Comparison of ENCODE assay signal across 10 cellular contexts in the genomic region with DNA sequence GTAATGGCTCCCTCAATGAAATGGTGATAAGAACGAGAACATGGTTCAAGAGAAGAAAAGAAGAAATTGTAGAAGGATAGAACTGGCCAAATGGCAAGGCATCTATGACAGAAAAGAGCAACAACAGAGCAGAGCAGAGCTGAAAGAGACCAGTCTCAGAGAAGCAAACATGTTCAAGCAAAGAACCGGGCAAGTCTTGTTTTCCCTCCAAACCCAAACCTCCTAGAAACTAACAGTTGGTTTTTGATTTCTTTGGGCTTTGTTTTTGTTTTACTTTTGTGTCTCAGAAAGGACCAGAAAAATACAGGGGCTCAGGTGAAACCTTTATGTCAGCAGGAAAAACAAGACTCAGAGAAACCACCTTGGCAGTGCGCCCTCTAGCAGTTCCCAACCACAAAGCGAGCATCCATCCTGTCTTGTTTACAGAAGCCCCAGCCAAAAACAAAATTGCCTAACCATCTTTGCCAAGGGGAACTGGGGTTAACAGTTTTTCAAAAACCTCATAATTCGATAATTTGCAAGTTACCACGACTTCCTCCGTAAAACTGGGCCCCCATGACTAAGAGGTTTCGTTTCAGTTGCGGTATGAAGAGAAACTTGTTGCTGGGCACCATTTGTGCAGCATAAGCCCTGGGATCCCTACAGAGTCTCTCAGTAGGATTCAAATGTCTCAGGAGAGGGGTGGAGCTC.
A peak's percentile ranks its signal among the peaks of the same experiment; 100 is the strongest.
DNase-seq lines count a peak whose midpoint lies in the region; ATAC-seq and TF ChIP-seq lines count a peak whose summit lies in the region.
"Had no signal": no experiment of that assay in that cellular context is flagged by ENCODE, and none has a peak within 500 bp of the region (broad histone marks: within the 10 kb centered on the region; RNA-seq: fewer than 3 reads in every experiment).

No MANE protein-coding gene starts in this region.

- no peak for TF ChIP-seq CTCF in chondrocyte (IDR thresholded peaks at IDR 0.05)

- no peaks in the 10 kb centered on the region for H3K9me3 Mint-ChIP-seq in activated CD4-positive, alpha-beta T cell treated with anti-CD3 and anti-CD28 coated beads, Interleukin-2, amount 10 ng/mL, durations not matched to agents 7 days and 5 days
- H3K9me3 Mint-ChIP-seq in stimulated activated naive CD8-positive, alpha-beta T cell treated with anti-CD3 and anti-CD28 coated beads, Interleukin-15, amount 100 ng/mL, for 72 hours: peaks cover 0 to 4% of the 10 kb centered on the region in 2 donors
- H3K9me3 Mint-ChIP-seq in chondrocyte (ENCODE audit: low read depth): no peaks in the 10 kb centered on the region

- H3K27ac Mint-ChIP-seq in activated CD4-positive, alpha-beta T cell treated with anti-CD3 and anti-CD28 coated beads, Interleukin-2, amount 10 ng/mL, durations not matched to agents 7 days and 5 days: no peak overlapping the region
- no peak overlapping the region for H3K27ac Mint-ChIP-seq in stimulated activated naive CD8-positive, alpha-beta T cell treated with anti-CD3 and anti-CD28 coated beads, Interleukin-15, amount 100 ng/mL, for 72 hours
- H3K27ac Mint-ChIP-seq in chondrocyte (ENCODE audit: unreplicated experiment): no peak overlapping the region
- H3K27ac Mint-ChIP-seq: memory B cell had no signal

- DNase-seq in activated CD4-positive, alpha-beta T cell treated with anti-CD3 and anti-CD28 coated beads, Interleukin-2, amount 10 ng/mL, durations not matched to agents 7 days and 5 days: peak; percentile 22
- DNase-seq in activated CD4-positive, alpha-beta T cell treated with anti-CD3 and anti-CD28 coated beads for 1 hour: no peak
- DNase-seq in MV-4-11 (lab: John Stamatoyannopoulos, UW) (peak; percentile 97), NCI-H2029 treated with DMSO at 0.1 percent for 48 hours (lab: John Stamatoyannopoulos, UW) (no peak), AG08396 (ENCODE audit: low spot score) (no peak), chondrocyte (ENCODE audit: low spot score) (no peak)
- DNase-seq in stimulated activated naive CD8-positive, alpha-beta T cell treated with anti-CD3 and anti-CD28 coated beads, Interleukin-15, amount 100 ng/mL, for 72 hours: peak in 1 of 2 donors; percentile 37
- DNase-seq: colonic mucosa had no signal

- ATAC-seq in HG02840 (IDR thresholded peaks at IDR 0.05; ENCODE audit: low FRiP score, unreplicated experiment): peak; percentile 93
- peak; percentile 80 for ATAC-seq in stimulated activated naive CD8-positive, alpha-beta T cell treated with anti-CD3 and anti-CD28 coated beads, Interleukin-15, amount 100 ng/mL, for 72 hours

- peak overlapping the region; percentile 9 for H3K4me3 Mint-ChIP-seq in activated CD4-positive, alpha-beta T cell treated with anti-CD3 and anti-CD28 coated beads, Interleukin-2, amount 10 ng/mL, durations not matched to agents 7 days and 5 days
- H3K4me3 Mint-ChIP-seq in stimulated activated naive CD8-positive, alpha-beta T cell treated with anti-CD3 and anti-CD28 coated beads, Interleukin-15, amount 100 ng/mL, for 72 hours: peak overlapping the region in 1 of 2 donors; percentile 20
- no peak overlapping the region for H3K4me3 Mint-ChIP-seq in chondrocyte (ENCODE audit: unreplicated experiment)
- H3K4me3 Mint-ChIP-seq: memory B cell had no signal

- H3K4me1 Mint-ChIP-seq in activated CD4-positive, alpha-beta T cell treated with anti-CD3 and anti-CD28 coated beads, Interleukin-2, amount 10 ng/mL, durations not matched to agents 7 days and 5 days: peaks cover 23% of the 10 kb centered on the region
- H3K4me1 Mint-ChIP-seq in stimulated activated naive CD8-positive, alpha-beta T cell treated with anti-CD3 and anti-CD28 coated beads, Interleukin-15, amount 100 ng/mL, for 72 hours: peaks cover 11% of the 10 kb centered on the region
- no peaks in the 10 kb centered on the region for H3K4me1 Mint-ChIP-seq in chondrocyte (ENCODE audit: low read depth)

- CTCF ChIA-PET in activated CD4-positive, alpha-beta T cell treated with anti-CD3 and anti-CD28 coated beads, Interleukin-2, amount 10 ng/mL, durations not matched to agents 7 days and 5 days (lab: Charles Lee): no interaction called here

- POLR2A ChIA-PET in activated CD4-positive, alpha-beta T cell treated with anti-CD3 and anti-CD28 coated beads, Interleukin-2, amount 10 ng/mL, durations not matched to agents 7 days and 5 days (lab: Charles Lee): no interaction called here

- H3K27me3 Mint-ChIP-seq in activated CD4-positive, alpha-beta T cell treated with anti-CD3 and anti-CD28 coated beads, Interleukin-2, amount 10 ng/mL, durations not matched to agents 7 days and 5 days: peaks cover 12% of the 10 kb centered on the region
- H3K27me3 Mint-ChIP-seq in stimulated activated naive CD8-positive, alpha-beta T cell treated with anti-CD3 and anti-CD28 coated beads, Interleukin-15, amount 100 ng/mL, for 72 hours: peaks cover 30% of the 10 kb centered on the region
- H3K27me3 Mint-ChIP-seq in chondrocyte (ENCODE audit: low read depth): peaks cover 14% of the 10 kb centered on the region

- H3K36me3 Mint-ChIP-seq in activated CD4-positive, alpha-beta T cell treated with anti-CD3 and anti-CD28 coated beads, Interleukin-2, amount 10 ng/mL, durations not matched to agents 7 days and 5 days (ENCODE audit: low read depth): no peaks in the 10 kb centered on the region
- no peaks in the 10 kb centered on the region for H3K36me3 Mint-ChIP-seq in chondrocyte (ENCODE audit: low read depth)
- H3K36me3 Mint-ChIP-seq: memory B cell had no signal

Comparison
In these comparisons a context has a peak if more than half of its experiments do, and no peak if none do; other contexts are left out.
1. DNase-seq: peak in activated CD4-positive, alpha-beta T cell treated with anti-CD3 and anti-CD28 coated beads, Interleukin-2, amount 10 ng/mL, durations not matched to agents 7 days and 5 days (single experiment) and MV-4-11 (single experiment); none in activated CD4-positive, alpha-beta T cell treated with anti-CD3 and anti-CD28 coated beads for 1 hour (single experiment), NCI-H2029 treated with DMSO at 0.1 percent for 48 hours (single experiment), AG08396 (single experiment) and chondrocyte (single experiment).